ENCODE assay signal across 19 cellular contexts in the genomic region with DNA sequence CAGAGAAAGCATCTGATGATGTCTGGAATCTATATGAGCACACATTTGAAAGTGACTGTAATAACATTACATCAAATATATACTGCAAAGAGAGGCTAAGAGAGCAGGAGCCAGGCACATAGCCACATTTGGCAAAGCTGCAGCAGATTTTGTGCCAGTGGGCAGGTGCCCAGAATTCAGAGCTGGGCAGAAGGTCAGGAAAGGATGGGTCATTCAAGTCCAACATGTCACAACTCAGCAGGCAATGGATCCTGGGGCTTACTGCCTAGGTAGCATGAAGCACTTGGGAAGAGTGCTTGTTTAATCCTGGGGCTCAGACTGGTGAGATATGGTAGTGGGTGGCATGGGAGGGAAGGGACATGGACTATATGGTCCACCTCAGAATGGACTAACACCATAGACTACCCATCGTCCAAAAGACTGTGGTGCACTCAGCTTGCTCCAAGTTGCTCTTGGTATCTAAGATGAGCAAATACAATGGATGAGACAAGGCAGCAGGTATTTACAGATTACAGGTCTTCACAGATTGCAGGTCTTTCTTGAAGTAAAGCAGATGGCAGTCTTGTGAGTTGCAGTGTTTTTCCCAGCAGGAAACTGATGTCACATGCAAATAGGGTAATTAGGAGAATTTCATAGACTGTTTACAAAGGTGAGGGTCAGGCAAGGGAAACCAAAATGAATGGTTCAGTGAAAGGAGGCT. TPM values are rescaled to one million over a fixed set of nuclear protein-coding genes. Genes with fewer than 3 reads are reported as not detected.
DNase-seq lines count a peak whose midpoint lies in the region; ATAC-seq, FAIRE-seq and TF ChIP-seq lines count a peak whose summit lies in the region.
"Had no signal": no experiment of that assay in that cellular context is flagged by ENCODE, and none has a peak within 500 bp of the region (broad histone marks: within the 10 kb centered on the region; RNA-seq: fewer than 3 reads in every experiment).

No MANE protein-coding gene starts in this region.

- TF ChIP-seq CTCF in A549 (IDR thresholded peaks at IDR 0.05), result no peak
- no peak for TF ChIP-seq CTCF in IMR-90 (conservative IDR thresholded peaks at IDR 0.05; ENCODE audit: low read depth, low read length)
- no peak for TF ChIP-seq CTCF in K562 (IDR thresholded peaks at IDR 0.05 in 2 of 3, conservative IDR thresholded peaks at IDR 0.05 in 1 of 3; ENCODE audit: insufficient read depth in 2 of 3, low read depth in 1 of 3, low read length in 3 of 3)
- TF ChIP-seq CTCF in natural killer cell (IDR thresholded peaks at IDR 0.05), result no peak

- H3K9ac ChIP-seq in IMR-90 (ENCODE audit: low read depth, low read length) (no peak overlapping the region), K562 (ENCODE audit: insufficient read depth in 1 of 2, low read depth in 2 of 2, low read length in 2 of 2) (peak overlapping the region in 1 of 2 experiments; percentile 27; a peak in 2 of 4 replicates)

- no peaks in the 10 kb centered on the region for H3K79me2 ChIP-seq in K562 (ENCODE audit: control insufficient read depth, insufficient read depth, low read length)

- WGBS in A549 (ENCODE audit: missing lambda C conversion rate), result 95% methylated on average over 1 of the region's 1 CpG
- WGBS in IMR-90 (ENCODE audit: extremely low coverage in 2 of 2, insufficient read length in 1 of 2), 2 experiments, result no CpG with 5 or more reads among the region's 1 CpG
- WGBS in K562 (ENCODE audit: insufficient coverage, low coverage, missing lambda C conversion rate), result 15% methylated on average over 1 of the region's 1 CpG

- in situ Hi-C loops in IMR-90 (cut with MboI; ENCODE audit: low sequenced_read_pairs), result no loop called here
- in situ Hi-C loops in K562 (cut with MboI), result no loop called here

- H3K27ac Mint-ChIP-seq in natural killer cell, result no peak overlapping the region
- H3K27ac Mint-ChIP-seq: activated naive CD4-positive, alpha-beta T cell treated with anti-CD3 and anti-CD28 coated beads for 36 hours had no signal

- H2BK5ac ChIP-seq in IMR-90 (ENCODE audit: low read depth, low read length, poor library complexity, severe bottlenecking), result no peak overlapping the region

- no peak overlapping the region for H3K4me3 Mint-ChIP-seq in natural killer cell
- H3K4me3 Mint-ChIP-seq: activated naive CD4-positive, alpha-beta T cell treated with anti-CD3 and anti-CD28 coated beads for 36 hours had no signal

- H3K9me3 Mint-ChIP-seq in natural killer cell, result no peaks in the 10 kb centered on the region

- H3K36me3 Mint-ChIP-seq in natural killer cell, result no peaks in the 10 kb centered on the region

- no peak overlapping the region for H4K5ac ChIP-seq in IMR-90 (ENCODE audit: low read depth, low read length)

- ATAC-seq in A549, result no peak
- no peak for ATAC-seq in IMR-90 (ENCODE audit: low read depth)
- ATAC-seq in K562, result no peak
- ATAC-seq in left lobe of liver, result peak; percentile 97
- ATAC-seq in natural killer cell, result no peak
- no peak for ATAC-seq in activated CD4-positive, CD25-positive, alpha-beta regulatory T cell treated with anti-CD3 and anti-CD28 coated beads, Interleukin-2, amount 50 U/mL, for 24 hours
- ATAC-seq: pancreas had no signal

- H3K4me3 ChIP-seq in A549, result no peak overlapping the region
- H3K4me3 ChIP-seq in IMR-90 (ENCODE audit: insufficient read depth, low read depth, low read length), result no peak overlapping the region
- no peak overlapping the region for H3K4me3 ChIP-seq in K562
- H3K4me3 ChIP-seq: coronary artery, HAP-1, left lung, pancreas had no signal

- no peaks in the 10 kb centered on the region for H3K79me1 ChIP-seq in IMR-90 (ENCODE audit: low read depth in 1 of 2, low read length in 2 of 2)

- H3K27me3 ChIP-seq in IMR-90 (ENCODE audit: control insufficient read depth, insufficient read depth, low read length) (no peaks in the 10 kb centered on the region), K562 (ENCODE audit: control insufficient read depth in 2 of 2, insufficient read depth in 2 of 2, low read length in 2 of 2) (no peaks in the 10 kb centered on the region)
- H3K27me3 ChIP-seq: left lung, pancreas had no signal

- H3K4me2 ChIP-seq in A549, result no peak overlapping the region; the same call in 1 of the 3 replicates
- H3K4me2 ChIP-seq in IMR-90 (ENCODE audit: low read depth, low read length), result no peak overlapping the region
- peak overlapping the region; percentile 69; the same call in 1 of the 2 replicates for H3K4me2 ChIP-seq in K562 (ENCODE audit: insufficient read depth, low read length)

- peaks cover 14 to 17% of the 10 kb centered on the region in 2 donors for H3K4me1 Mint-ChIP-seq in natural killer cell

- TF ChIP-seq RAD21 in A549 (conservative IDR thresholded peaks at IDR 0.05 in 1 of 2, IDR thresholded peaks at IDR 0.05 in 1 of 2) (no peak), IMR-90 (IDR thresholded peaks at IDR 0.05; ENCODE audit: low read length) (no peak), K562 (CRISPR knock-in tag; conservative IDR thresholded peaks at IDR 0.05 in 1 of 2, IDR thresholded peaks at IDR 0.05 in 1 of 2) (no peak)

- no peak overlapping the region for H2AFZ ChIP-seq in IMR-90 (replicated peaks; ENCODE audit: low read length, poor library complexity)
- peak overlapping the region; percentile 77; the same call in 1 of the 2 replicates for H2AFZ ChIP-seq in K562 (ENCODE audit: low read depth, low read length)

- H3K23ac ChIP-seq in IMR-90 (ENCODE audit: low read depth, low read length), result no peak overlapping the region

- dilution Hi-C loops in IMR-90 (cut with HindIII; ENCODE audit: low sequenced_read_pairs, unreplicated experiment), result no loop called here

- H2AK9ac ChIP-seq in IMR-90 (replicated peaks; ENCODE audit: low read depth, low read length, poor library complexity), result no peak overlapping the region

- H3K18ac ChIP-seq in IMR-90 (ENCODE audit: low read depth, low read length), result no peak overlapping the region

- no peaks in the 10 kb centered on the region for H3K36me3 ChIP-seq in IMR-90 (ENCODE audit: control insufficient read depth, insufficient read depth, low read length)
- no peaks in the 10 kb centered on the region for H3K36me3 ChIP-seq in K562 (ENCODE audit: control insufficient read depth, insufficient read depth, low read length)
- H3K36me3 ChIP-seq: HAP-1, left lung, pancreas had no signal

- H3K9me3 ChIP-seq in A549 (peaks cover 14% of the 10 kb centered on the region; the same call in 2 of the 3 replicates), IMR-90 (ENCODE audit: control insufficient read depth, insufficient read depth, low read length) (peaks cover 6% of the 10 kb centered on the region), K562 (replicated peaks; ENCODE audit: control insufficient read depth, insufficient read depth, low read depth, low read length) (no peaks in the 10 kb centered on the region)
- H3K9me3 ChIP-seq: Caco-2, HAP-1, pancreas had no signal

- no peak overlapping the region for H3K56ac ChIP-seq in IMR-90 (ENCODE audit: extremely low read depth, insufficient read depth, low read length)

- H3K27ac ChIP-seq in A549 (peak overlapping the region; percentile 40 to 91; a peak in 5 of 6 replicates), IMR-90 (ENCODE audit: insufficient read depth, low read length) (no peak overlapping the region), K562 (ENCODE audit: extremely low read depth, low read depth, low read length) (peak overlapping the region; percentile 53; the same call in 1 of the 3 replicates)
- H3K27ac ChIP-seq: coronary artery, left lung, pancreas had no signal

- H3K27me3 Mint-ChIP-seq in natural killer cell (ENCODE audit: low read depth in 2 of 2), result peaks cover 7 to 18% of the 10 kb centered on the region in 2 donors

- no peak overlapping the region for H4K8ac ChIP-seq in IMR-90 (ENCODE audit: low read depth in 2 of 2, low read length in 2 of 2)

- TF ChIP-seq POLR2A in A549 (IDR thresholded peaks at IDR 0.05; ENCODE audit: low read length) (no peak), IMR-90 (IDR thresholded peaks at IDR 0.05; ENCODE audit: low read depth, low read length) (no peak), K562 (conservative IDR thresholded peaks at IDR 0.05) (no peak)

- 0 out of 2 replicates have a peak, but pooled peaks cover 6% of the 10 kb centered on the region for H3K9me1 ChIP-seq in IMR-90 (ENCODE audit: insufficient read depth, low read length)
- H3K9me1 ChIP-seq in K562 (ENCODE audit: control insufficient read depth, insufficient read depth, low read length), result no peaks in the 10 kb centered on the region

- no peak overlapping the region for H2BK20ac ChIP-seq in IMR-90 (ENCODE audit: low read depth, low read length)

- peak overlapping the region; percentile 10; the same call in 1 of the 3 replicates for H2BK15ac ChIP-seq in IMR-90 (ENCODE audit: low read depth, low read length)

- DNase-seq in A549 (ENCODE audit: low read depth in 1 of 2, low spot score in 1 of 2) (no peak), IMR-90 (no peak), K562 (ENCODE audit: extremely low read depth in 1 of 4, low spot score in 3 of 4) (no peak), left lobe of liver (ENCODE audit: low spot score) (peak; percentile 92), posterior vena cava (ENCODE audit: low spot score) (no peak), LoVo (ENCODE audit: low spot score) (no peak), natural killer cell (no peak)
- DNase-seq: activated naive CD4-positive, alpha-beta T cell treated with anti-CD3 and anti-CD28 coated beads for 36 hours; activated T-cell treated with anti-CD3 and anti-CD28 coated beads for 4 hours; Caco-2; left lung; NCI-H2107; NCI-H774; pancreas; SW 1271 had no signal

- no peak overlapping the region for H3K14ac ChIP-seq in IMR-90 (replicated peaks; ENCODE audit: low read depth, low read length)

- H2AK5ac ChIP-seq in IMR-90 (ENCODE audit: low read depth, low read length), result peak overlapping the region; percentile 33; the same call in 1 of the 2 replicates

- BruUV-seq in IMR-90 (replicated peaks; lab: Mats Ljungman, UMichigan), result no TSS peak
- BruUV-seq in K562 (replicated peaks; lab: Mats Ljungman, UMichigan), result no TSS peak

- POLR2A ChIA-PET in A549 (lab: Yijun Ruan, JAX) (no interaction called here), IMR-90 (lab: Charles Lee; ENCODE audit: unreplicated experiment) (no interaction called here), K562 (lab: Yijun Ruan, JAX) (interaction anchor here (0.6 kb wide), 1 partner anchor 38 kb away, joined by 3 read pairs; no protein-coding TSS in a partner anchor)

- CTCF ChIA-PET in A549 (lab: Yijun Ruan, JAX) (interaction anchor here (1.8 to 4.2 kb wide), 2 partner anchors 69 to 189 kb away, joined by 4 to 20 read pairs; no protein-coding TSS in a partner anchor), IMR-90 (lab: Yijun Ruan, JAX) (no interaction called here), K562 (lab: Yijun Ruan, JAX; ENCODE audit: low intra/inter-chr PET ratio) (no interaction called here)

- H3K4me1 ChIP-seq in A549 (peaks cover 44% of the 10 kb centered on the region), IMR-90 (ENCODE audit: control insufficient read depth, insufficient read depth, low read length) (peaks cover 7% of the 10 kb centered on the region), K562 (replicated peaks in 1 of 2; ENCODE audit: control insufficient read depth in 2 of 2, insufficient read depth in 2 of 2, low read length in 2 of 2) (peaks cover 0 to 32% of the 10 kb centered on the region in 2 experiments; a peak in 4 of 5 replicates)
- H3K4me1 ChIP-seq: HAP-1, pancreas had no signal

- H2BK120ac ChIP-seq in IMR-90 (ENCODE audit: low read depth, low read length), result no peak overlapping the region

- FAIRE-seq in A549 (lab: Jason Lieb, UNC), result no peak
- FAIRE-seq in K562 (lab: Jason Lieb, UNC), result no peak
- FAIRE-seq: pancreas, TTC549 had no signal

- no peak for TF ChIP-seq EP300 in A549 (IDR thresholded peaks at IDR 0.05)
- TF ChIP-seq EP300 in K562 (IDR thresholded peaks at IDR 0.05; ENCODE audit: low read length), result no peak

- H4K20me1 ChIP-seq in IMR-90 (ENCODE audit: insufficient read depth, low read length), result no peaks in the 10 kb centered on the region
- H4K20me1 ChIP-seq in K562 (replicated peaks; ENCODE audit: control insufficient read depth, insufficient read depth, low read length), result no peaks in the 10 kb centered on the region

- no peak overlapping the region for H4K91ac ChIP-seq in IMR-90 (ENCODE audit: insufficient read depth, low read depth, low read length)

- intact Hi-C loops in IMR-90 (cut with micrococcal nuclease), result no loop called here
- intact Hi-C loops in K562 (cut with micrococcal nuclease), result no loop called here
- intact Hi-C loops in posterior vena cava (cut with DNase I), result no loop called here
- intact Hi-C loops in natural killer cell (cut with micrococcal nuclease), result no loop called here

- H3K4ac ChIP-seq in IMR-90 (ENCODE audit: low read depth, low read length), result no peak overlapping the region

RNA-seq across cellular contexts. Expression of a gene that starts 31.2 kb away (rescaled TPM):
- polyA plus RNA-seq in A549 (2011; rRNA removed) (17.4 and 18.4 TPM in 2 replicates), A549 (2017; fragmentation: RNase III; extraction: RNeasy Plus Mini Kit Qiagen cat#74134 plus additional on column Dnase treatment) (6.1 to 7.3 TPM (median 6.5 TPM) in 3 replicates), IMR-90 (2012; rRNA removed) (2.2 and 2.6 TPM in 2 replicates), K562 (2011; rRNA removed) (12.1 and 13.9 TPM in 2 replicates), K562 (2014; fragmentation: Illumina TruSeq; extraction: Trizol) (6.2 and 7.6 TPM in 2 replicates), K562 (2014; fragmentation: Nextera tagmentation; extraction: Ambion mirVana) (10 to 100 TPM; 20.7 to 21.6 TPM), K562 (2014; rRNA removed) (7.3 and 8.4 TPM in 2 replicates)
- polyA plus RNA-seq in A549 (2012; cell fraction: cytosol; rRNA removed), result 5.6 TPM in 2 replicates
- 2.2 and 3.3 TPM in 2 replicates for polyA plus RNA-seq in A549 (2012; cell fraction: nucleus; rRNA removed)
- 7.9 and 8.9 TPM in 2 replicates for polyA minus RNA-seq in A549 (2011; rRNA and poly(A)+ RNA removed)
- total RNA-seq in IMR-90 (2012; rRNA removed) (1.9 and 3.0 TPM in 2 replicates), K562 (2014; rRNA removed) (3.7 and 3.8 TPM in 2 replicates), K562 (2014; rRNA removed; fragmentation: Illumina TruSeq; extraction: Trizol) (6.9 and 7.9 TPM in 2 replicates), K562 (2015; rRNA removed; fragmentation: Illumina TruSeq; extraction: Trizol) (7.4 and 8.2 TPM in 2 replicates), K562 (2021) (5.9 and 7.3 TPM in 2 replicates), left lobe of liver (1.9 TPM), posterior vena cava (1 to 10 TPM; 2.7 to 3.3 TPM), natural killer cell (10 to 100 TPM in 1 of 3 donors, 1 to 10 TPM in 2; 6.6 to 12.2 (median 8.3) TPM)
- 2.3 and 2.6 TPM in 2 replicates for polyA plus RNA-seq in IMR-90 (2012; cell fraction: cytosol; rRNA removed)
- polyA plus RNA-seq in IMR-90 (2012; cell fraction: nucleus; rRNA removed; ENCODE audit: low replicate concordance), result 1.3 and 2.8 TPM in 2 replicates
- 5.6 and 11.8 TPM in 2 replicates for total RNA-seq in K562 (2011; cell fraction: chromatin; rRNA removed; ENCODE audit: low replicate concordance)
- 4.9 and 9.7 TPM in 2 replicates for total RNA-seq in K562 (2011; cell fraction: nucleolus; rRNA removed)
- 9.7 and 12.2 TPM in 2 replicates for total RNA-seq in K562 (2011; cell fraction: nucleoplasm; rRNA removed)
- polyA plus RNA-seq in K562 (2011; cell fraction: cytosol; rRNA removed), result 8.1 and 13.8 TPM in 2 replicates
- 3.7 and 7.9 TPM in 2 replicates for polyA plus RNA-seq in K562 (2011; cell fraction: nucleus; rRNA removed)
- polyA plus RNA-seq in K562 (2012), result 8.9 and 9.1 TPM in 2 replicates
- polyA minus RNA-seq in K562 (2011; rRNA and poly(A)+ RNA removed), result 4.9 and 5.3 TPM in 2 replicates
- polyA minus RNA-seq in K562 (2011; cell fraction: cytosol; rRNA and poly(A)+ RNA removed), result 1.2 and 1.5 TPM in 2 replicates
- 3.6 and 8.0 TPM in 2 replicates for polyA minus RNA-seq in K562 (2011; cell fraction: nucleus; rRNA and poly(A)+ RNA removed)
